1 cellular context compared by ENCODE assay signal in the genomic region with DNA sequence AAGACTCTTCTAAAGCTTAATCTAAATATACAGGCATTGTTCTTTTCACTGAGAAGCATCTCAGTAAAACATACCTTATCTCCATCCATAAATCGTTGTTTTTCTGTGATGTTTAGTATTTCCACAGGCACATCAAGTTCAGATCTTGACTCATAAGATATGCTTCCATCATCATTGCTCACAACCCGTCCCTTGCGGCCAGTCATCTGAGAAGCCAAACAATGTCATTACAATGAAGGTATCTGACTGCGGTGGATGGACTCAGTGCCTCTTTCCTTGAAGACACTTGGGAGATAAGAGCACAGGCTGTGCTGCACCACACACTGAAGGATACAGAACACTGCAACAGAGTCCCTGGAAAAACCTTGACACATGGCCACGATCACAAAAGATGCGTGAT.
TF ChIP-seq lines count a peak whose summit lies in the region.

No MANE protein-coding gene starts in this region.

TF ChIP-seq in endothelial cell of umbilical vein, 7 proteins besides CTCF, POLR2A, EP300 and RAD21:
- TF ChIP-seq EZH2 (IDR thresholded peaks at IDR 0.05; ENCODE audit: borderline replicate concordance, low read depth, low read length, severe bottlenecking) (no peak), MYC (IDR thresholded peaks at IDR 0.05; ENCODE audit: low read depth, low read length) (no peak), JUN (IDR thresholded peaks at IDR 0.05; ENCODE audit: borderline replicate concordance, insufficient read depth, insufficient read length, low read depth) (no peak)
TF ChIP-seq in endothelial cell of umbilical vein: peak in this region for 0.
